In the genomic region with DNA sequence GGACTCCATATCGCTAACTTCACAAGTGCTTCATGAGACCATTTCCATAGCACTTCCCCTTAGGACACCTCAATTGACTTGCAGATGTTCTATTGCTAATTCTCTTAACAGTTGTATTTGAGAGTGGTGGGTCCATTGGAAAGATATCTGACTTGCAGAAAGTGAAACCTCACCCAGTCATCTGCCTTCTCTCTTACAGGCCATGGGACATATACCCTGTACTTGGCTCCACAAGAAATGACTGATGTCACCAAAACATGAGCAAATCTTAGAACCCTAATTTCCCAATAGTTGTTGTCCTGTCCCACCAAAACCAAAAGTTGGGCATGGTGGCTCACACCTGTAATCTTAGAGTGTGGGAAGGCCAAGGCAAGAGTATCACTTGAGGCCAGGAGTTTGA, we compare ENCODE assay signal across 2 cellular contexts.
TF ChIP-seq lines count a peak whose summit lies in the region.

No MANE protein-coding gene starts in this region.

TF ChIP-seq in SK-N-SH, 30 proteins besides CTCF, POLR2A, EP300 and RAD21 (continued from another document):
- TF ChIP-seq, protein P1, sequence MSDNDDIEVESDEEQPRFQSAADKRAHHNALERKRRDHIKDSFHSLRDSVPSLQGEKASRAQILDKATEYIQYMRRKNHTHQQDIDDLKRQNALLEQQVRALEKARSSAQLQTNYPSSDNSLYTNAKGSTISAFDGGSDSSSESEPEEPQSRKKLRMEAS (IDR thresholded peaks at IDR 0.05; ENCODE audit: low read depth) = no peak
- TF ChIP-seq SMC3 (IDR thresholded peaks at IDR 0.05; ENCODE audit: low read depth, low read length) (no peak), JUND (IDR thresholded peaks at IDR 0.05) (no peak), USF1 (IDR thresholded peaks at IDR 0.05; ENCODE audit: borderline replicate concordance, low read depth) (no peak), GATA2 (CRISPR knock-in tag; IDR thresholded peaks at IDR 0.05) (no peak), GABPA (IDR thresholded peaks at IDR 0.05; ENCODE audit: low read depth) (no peak), TCF12 (IDR thresholded peaks at IDR 0.05) (no peak), MEF2A (IDR thresholded peaks at IDR 0.05; ENCODE audit: borderline replicate concordance, low read depth) (no peak), CHD2 (IDR thresholded peaks at IDR 0.05; ENCODE audit: low read length, partially characterized antibody) (no peak)
- TF ChIP-seq, protein P2, sequence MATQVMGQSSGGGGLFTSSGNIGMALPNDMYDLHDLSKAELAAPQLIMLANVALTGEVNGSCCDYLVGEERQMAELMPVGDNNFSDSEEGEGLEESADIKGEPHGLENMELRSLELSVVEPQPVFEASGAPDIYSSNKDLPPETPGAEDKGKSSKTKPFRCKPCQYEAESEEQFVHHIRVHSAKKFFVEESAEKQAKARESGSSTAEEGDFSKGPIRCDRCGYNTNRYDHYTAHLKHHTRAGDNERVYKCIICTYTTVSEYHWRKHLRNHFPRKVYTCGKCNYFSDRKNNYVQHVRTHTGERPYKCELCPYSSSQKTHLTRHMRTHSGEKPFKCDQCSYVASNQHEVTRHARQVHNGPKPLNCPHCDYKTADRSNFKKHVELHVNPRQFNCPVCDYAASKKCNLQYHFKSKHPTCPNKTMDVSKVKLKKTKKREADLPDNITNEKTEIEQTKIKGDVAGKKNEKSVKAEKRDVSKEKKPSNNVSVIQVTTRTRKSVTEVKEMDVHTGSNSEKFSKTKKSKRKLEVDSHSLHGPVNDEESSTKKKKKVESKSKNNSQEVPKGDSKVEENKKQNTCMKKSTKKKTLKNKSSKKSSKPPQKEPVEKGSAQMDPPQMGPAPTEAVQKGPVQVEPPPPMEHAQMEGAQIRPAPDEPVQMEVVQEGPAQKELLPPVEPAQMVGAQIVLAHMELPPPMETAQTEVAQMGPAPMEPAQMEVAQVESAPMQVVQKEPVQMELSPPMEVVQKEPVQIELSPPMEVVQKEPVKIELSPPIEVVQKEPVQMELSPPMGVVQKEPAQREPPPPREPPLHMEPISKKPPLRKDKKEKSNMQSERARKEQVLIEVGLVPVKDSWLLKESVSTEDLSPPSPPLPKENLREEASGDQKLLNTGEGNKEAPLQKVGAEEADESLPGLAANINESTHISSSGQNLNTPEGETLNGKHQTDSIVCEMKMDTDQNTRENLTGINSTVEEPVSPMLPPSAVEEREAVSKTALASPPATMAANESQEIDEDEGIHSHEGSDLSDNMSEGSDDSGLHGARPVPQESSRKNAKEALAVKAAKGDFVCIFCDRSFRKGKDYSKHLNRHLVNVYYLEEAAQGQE (IDR thresholded peaks at IDR 0.05; ENCODE audit: low read depth, low read length) = no peak

TF ChIP-seq in SK-N-SH treated with all-trans-retinoic acid at 6 μM for 48 hours, 23 proteins besides CTCF, POLR2A, EP300 and RAD21 (continued from another document):
- TF ChIP-seq PATZ1 (CRISPR knock-in tag; IDR thresholded peaks at IDR 0.05; ENCODE audit: borderline replicate concordance) = no peak
- no peak for TF ChIP-seq CSDC2 (CRISPR knock-in tag; IDR thresholded peaks at IDR 0.05)
- no peak for TF ChIP-seq ARNTL (CRISPR knock-in tag; IDR thresholded peaks at IDR 0.05; ENCODE audit: borderline replicate concordance, low read depth)
- no peak for TF ChIP-seq ESRRG (CRISPR knock-in tag; IDR thresholded peaks at IDR 0.05)
- TF ChIP-seq ZFP3 (CRISPR knock-in tag; IDR thresholded peaks at IDR 0.05) = no peak
- no peak for TF ChIP-seq ZNF565 (CRISPR knock-in tag; conservative IDR thresholded peaks at IDR 0.05; ENCODE audit: low read depth)
- no peak for TF ChIP-seq ZNF70 (CRISPR knock-in tag; IDR thresholded peaks at IDR 0.05)
- no peak for TF ChIP-seq PPARA (CRISPR knock-in tag; IDR thresholded peaks at IDR 0.05; ENCODE audit: borderline replicate concordance)
- no peak for TF ChIP-seq ZNF8 (CRISPR knock-in tag; IDR thresholded peaks at IDR 0.05)
- no peak for TF ChIP-seq POU6F1 (CRISPR knock-in tag; IDR thresholded peaks at IDR 0.05; ENCODE audit: borderline replicate concordance, low read depth)
- TF ChIP-seq BACH2 (CRISPR knock-in tag; IDR thresholded peaks at IDR 0.05; ENCODE audit: borderline replicate concordance) = no peak
